8 cellular contexts compared by ENCODE assay signal in the genomic region with DNA sequence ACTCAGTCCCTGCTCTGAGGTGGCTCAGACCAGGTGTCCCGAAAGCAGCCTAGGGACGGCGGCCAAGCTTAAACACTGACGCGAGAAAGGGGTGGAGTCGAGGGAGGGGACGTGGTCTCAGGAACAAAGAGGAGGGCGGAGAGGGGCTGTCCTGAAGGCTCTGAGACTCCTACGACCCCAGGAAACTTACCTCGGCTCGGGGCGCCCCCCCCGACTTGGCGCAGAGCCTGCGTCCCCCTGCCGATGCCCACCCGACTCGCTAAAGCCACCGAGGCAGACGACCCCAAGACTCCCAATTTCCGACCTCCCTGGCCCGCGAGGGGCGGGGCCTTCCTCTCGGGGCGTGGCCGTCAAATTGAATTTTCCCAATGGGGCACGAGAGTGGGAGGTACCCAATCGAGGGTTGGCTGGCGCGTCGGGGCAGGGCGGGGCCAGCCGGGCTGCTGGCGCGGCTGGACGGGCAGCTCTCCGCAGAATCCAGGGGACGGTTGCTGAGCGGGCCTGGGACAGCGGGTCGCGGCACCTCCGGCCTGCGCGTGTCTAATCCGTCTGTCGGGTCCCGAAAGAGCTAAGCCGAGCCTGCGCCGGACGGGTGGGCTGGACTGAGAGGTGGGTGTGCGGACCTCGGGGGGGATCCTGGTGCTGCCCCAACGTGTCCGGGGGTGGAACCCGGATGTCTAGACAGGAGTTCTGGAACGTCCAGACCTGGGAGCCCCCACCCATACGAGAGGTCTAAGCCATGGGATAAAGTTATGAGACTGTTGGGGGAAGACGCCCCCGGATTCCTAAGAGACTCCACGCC.
A peak's percentile ranks its signal among the peaks of the same experiment; 100 is the strongest.
DNase-seq lines count a peak whose midpoint lies in the region; ATAC-seq and TF ChIP-seq lines count a peak whose summit lies in the region.

A gene (plus strand): TSS at position 471 of the 802 bp plus-strand sequence. CDS start 1,941 bp downstream, outside the sequence.

- no peaks in the 10 kb centered on the region for H3K36me3 ChIP-seq in KMS-11 (ENCODE audit: insufficient read depth)

- DNase-seq in DMS53 treated with DMSO at 0.1 percent for 48 hours (lab: John Stamatoyannopoulos, UW; ENCODE audit: unreplicated experiment) (peak; percentile 44), RWPE1 (ENCODE audit: low spot score) (peak; percentile 92), fibroblast of peridontal ligament (ENCODE audit: extremely low read depth) (peak; percentile 83)
- DNase-seq in activated T-helper 9 cell treated with anti-CD3 and anti-CD28 coated beads, Interleukin-2, amount 50 U/mL, for 16 hours (ENCODE audit: low read depth), result peak; percentile 79
- peak; percentile 94 for DNase-seq in stimulated activated naive CD8-positive, alpha-beta T cell treated with anti-CD3 and anti-CD28 coated beads, Interleukin-15, Interleukin-2, amounts not matched to agents 100 U/mL and 50 U/mL, for 24 hours

- ATAC-seq in GM21723 (IDR thresholded peaks at IDR 0.05; ENCODE audit: unreplicated experiment), result peak; percentile 60
- ATAC-seq in stimulated activated naive CD8-positive, alpha-beta T cell treated with anti-CD3 and anti-CD28 coated beads, Interleukin-15, Interleukin-2, amounts not matched to agents 100 U/mL and 50 U/mL, for 24 hours, result peak; percentile 65

- H3K4me3 ChIP-seq in KMS-11 (IDR thresholded peaks at IDR 0.05; ENCODE audit: insufficient read depth, low read depth, low read length), result no peak within 1 kb of the TSS

- H3K27ac Mint-ChIP-seq in nephron, result peak within 1 kb of the TSS; percentile 98 to 99 (median 98)

- POLR2A ChIA-PET in RWPE1 (lab: Yijun Ruan, JAX; ENCODE audit: low non-redundant PET), result interaction anchor here (0.5 to 1.0 kb wide), 5 partner anchors 17 to 264 kb away, joined by 3 to 4 read pairs (median 3); no protein-coding TSS in a partner anchor

- H3K36me3 Mint-ChIP-seq in nephron (ENCODE audit: low read depth), result no peaks in the 10 kb centered on the region

- peak within 1 kb of the TSS; percentile 94 for H2AFZ ChIP-seq in KMS-11 (ENCODE audit: low read depth)

- peak within 1 kb of the TSS; percentile 92 to 94 (median 93) for H3K4me3 Mint-ChIP-seq in nephron

- no peaks in the 10 kb centered on the region for H3K27me3 Mint-ChIP-seq in nephron (ENCODE audit: low read depth)

- CTCF ChIA-PET in RWPE1 (lab: Yijun Ruan, JAX), result interaction anchor here (0.6 kb wide), 3 partner anchors 44 to 625 kb away, joined by 3 to 4 read pairs (median 3); no protein-coding TSS in a partner anchor

- no peaks in the 10 kb centered on the region for H4K20me1 ChIP-seq in KMS-11 (ENCODE audit: insufficient read depth)

- peak within 1 kb of the TSS; percentile 64 for H3K9ac ChIP-seq in KMS-11

- no peaks in the 10 kb centered on the region for H3K9me3 Mint-ChIP-seq in nephron

- H3K4me2 ChIP-seq in KMS-11, result peak within 1 kb of the TSS; percentile 62

- H3K79me2 ChIP-seq in KMS-11 (ENCODE audit: insufficient read depth, low read depth), result 0 out of 2 replicates have a peak, but pooled peaks cover 9% of the 10 kb centered on the region

- H3K27me3 ChIP-seq in KMS-11 (ENCODE audit: insufficient read depth, low read depth), result no peaks in the 10 kb centered on the region

- TF ChIP-seq CTCF in KMS-11 (conservative IDR thresholded peaks at IDR 0.05; ENCODE audit: low read depth, low read length) (no peak), RWPE1 (conservative IDR thresholded peaks at IDR 0.05; ENCODE audit: low read depth) (no peak), nephron (IDR thresholded peaks at IDR 0.05; ENCODE audit: unreplicated experiment in 3 of 3) (no peak)

- H3K27ac ChIP-seq in KMS-11 (peak within 1 kb of the TSS; percentile 45; the same call in 1 of the 2 replicates), RWPE1 (peak within 1 kb of the TSS; percentile 86)

- H3K4me1 ChIP-seq in KMS-11 (ENCODE audit: low read depth, poor library complexity, severe bottlenecking), result peaks cover 32% of the 10 kb centered on the region

- H3K4me1 Mint-ChIP-seq in nephron, result peaks cover 38% of the 10 kb centered on the region

Comparison
In these comparisons a context has a peak if more than half of its experiments do, and no peak if none do; other contexts are left out.
1. DNase-seq: peak in every context shown above with its lines; median percentile 94 in stimulated activated naive CD8-positive, alpha-beta T cell treated with anti-CD3 and anti-CD28 coated beads, Interleukin-15, Interleukin-2, amounts not matched to agents 100 U/mL and 50 U/mL, for 24 hours; 92 in RWPE1; 83 in fibroblast of peridontal ligament; 79 in activated T-helper 9 cell treated with anti-CD3 and anti-CD28 coated beads, Interleukin-2, amount 50 U/mL, for 16 hours; 44 in DMS53 treated with DMSO at 0.1 percent for 48 hours.